Comparison of ENCODE assay signal across 34 cellular contexts in the genomic region with DNA sequence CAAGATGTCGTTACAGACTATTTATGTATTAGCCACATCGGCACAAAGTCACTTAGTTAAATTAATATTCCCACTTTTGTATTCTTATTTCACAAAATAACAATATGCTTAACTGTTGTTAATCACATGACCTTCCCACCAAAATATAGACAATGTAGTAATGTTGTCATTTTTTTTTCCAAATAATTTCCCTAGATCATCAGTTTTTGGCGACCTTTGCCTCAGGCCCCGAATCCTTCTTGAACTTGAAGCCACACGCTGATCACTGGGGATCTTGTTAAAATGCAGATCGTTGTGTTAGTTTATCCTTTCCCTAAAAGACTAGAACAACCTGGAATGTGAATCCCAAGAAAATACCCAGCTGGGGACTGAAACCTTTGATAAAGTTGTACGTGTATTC.
DNase-seq lines count a peak whose midpoint lies in the region; ATAC-seq, FAIRE-seq and TF ChIP-seq lines count a peak whose summit lies in the region.
"Had no signal": no experiment of that assay in that cellular context is flagged by ENCODE, and none has a peak within 500 bp of the region (broad histone marks: within the 10 kb centered on the region; RNA-seq: fewer than 3 reads in every experiment).

No MANE protein-coding gene starts in this region.

- no peaks in the 10 kb centered on the region for H3K9me1 ChIP-seq in K562 (ENCODE audit: control insufficient read depth, insufficient read depth, low read length)

- intact Hi-C loops in HepG2 (cut with micrococcal nuclease; ENCODE audit: unreplicated experiment) = no loop called here
- intact Hi-C loops in right lobe of liver (cut with DNase I) = no loop called here
- intact Hi-C loops in K562 (cut with micrococcal nuclease) = no loop called here

- ATAC-seq in HepG2 (no peak), right lobe of liver (no peak), A549 (no peak), K562 (no peak), GM21737 (IDR thresholded peaks at IDR 0.05; ENCODE audit: unreplicated experiment) (no peak), GM21717 (IDR thresholded peaks at IDR 0.05; ENCODE audit: unreplicated experiment) (no peak)
- ATAC-seq: CD8-positive, alpha-beta T cell had no signal

- H3K36me3 ChIP-seq in HepG2 (replicated peaks in 1 of 2; ENCODE audit: control insufficient read depth in 1 of 2, insufficient read depth in 2 of 2, low read length in 2 of 2) (no peaks in the 10 kb centered on the region), right lobe of liver (no peaks in the 10 kb centered on the region), MM.1S (replicated peaks; ENCODE audit: insufficient read depth, low read length) (no peaks in the 10 kb centered on the region), K562 (ENCODE audit: control insufficient read depth, insufficient read depth, low read length) (no peaks in the 10 kb centered on the region)
- H3K36me3 ChIP-seq: BE2C; BLaER1; BLaER1 treated with 17β-estradiol and CSF1 and Interleukin-3, amounts not matched to agents 10 nM and 100 nM had no signal

- no peak for TF ChIP-seq EP300 in HepG2 (IDR thresholded peaks at IDR 0.05; ENCODE audit: low read depth in 2 of 2, low read length in 2 of 2)
- no peak for TF ChIP-seq EP300 in HepG2 (CRISPR knock-in tag; IDR thresholded peaks at IDR 0.05; ENCODE audit: borderline replicate concordance)
- TF ChIP-seq EP300 in A549 (IDR thresholded peaks at IDR 0.05) = no peak
- no peak for TF ChIP-seq EP300 in K562 (IDR thresholded peaks at IDR 0.05; ENCODE audit: low read length)

- H3K4me2 ChIP-seq in HepG2 (ENCODE audit: low read depth, low read length) (no peak overlapping the region), A549 (no peak overlapping the region), MM.1S (ENCODE audit: low read depth, low read length) (no peak overlapping the region), K562 (ENCODE audit: insufficient read depth, low read length) (no peak overlapping the region)
- H3K4me2 ChIP-seq: BLaER1; BLaER1 treated with 17β-estradiol and CSF1 and Interleukin-3, amounts not matched to agents 10 nM and 100 nM had no signal

- H3K9ac ChIP-seq in HepG2 (ENCODE audit: insufficient read depth, low read depth, low read length) (no peak overlapping the region), MM.1S (ENCODE audit: low read length) (no peak overlapping the region), K562 (ENCODE audit: insufficient read depth in 1 of 2, low read depth in 2 of 2, low read length in 2 of 2) (no peak overlapping the region)
- H3K9ac ChIP-seq: BLaER1; BLaER1 treated with 17β-estradiol and CSF1 and Interleukin-3, amounts not matched to agents 10 nM and 100 nM had no signal

- TF ChIP-seq RAD21 in HepG2 (CRISPR knock-in tag; IDR thresholded peaks at IDR 0.05) (no peak), A549 (conservative IDR thresholded peaks at IDR 0.05 in 1 of 2, IDR thresholded peaks at IDR 0.05 in 1 of 2) (no peak), K562 (CRISPR knock-in tag; conservative IDR thresholded peaks at IDR 0.05 in 1 of 2, IDR thresholded peaks at IDR 0.05 in 1 of 2) (no peak)

- 45% methylated on average over 7 of the region's 7 CpGs for WGBS in HepG2 (ENCODE audit: low lambda C conversion rate)
- WGBS in right lobe of liver (ENCODE audit: insufficient coverage, low coverage, low lambda C conversion rate, missing lambda C conversion rate) = 66% methylated on average over 7 of the region's 7 CpGs
- 33% methylated on average over 7 of the region's 7 CpGs for WGBS in A549 (ENCODE audit: missing lambda C conversion rate)
- WGBS in K562 (ENCODE audit: insufficient coverage, low coverage, missing lambda C conversion rate) = 71% methylated on average over 7 of the region's 7 CpGs

- CTCF ChIA-PET in HepG2 (lab: Yijun Ruan, JAX; ENCODE audit: low intra/inter-chr PET ratio, low total read pairs) = no interaction called here
- CTCF ChIA-PET in A549 (lab: Yijun Ruan, JAX) = interaction anchor here (1.1 kb wide), 1 partner anchor 9 kb away, joined by 4 read pairs; no protein-coding TSS in a partner anchor
- CTCF ChIA-PET in K562 (lab: Yijun Ruan, JAX; ENCODE audit: low intra/inter-chr PET ratio) = no interaction called here

- H3K9me3 ChIP-seq in HepG2 (ENCODE audit: low read length) (no peaks in the 10 kb centered on the region), right lobe of liver (peaks cover 0 to 3% (median 0%) of the 10 kb centered on the region in 4 donors), A549 (no peaks in the 10 kb centered on the region), MM.1S (replicated peaks; ENCODE audit: insufficient read depth, low read length) (no peaks in the 10 kb centered on the region), K562 (replicated peaks; ENCODE audit: control insufficient read depth, insufficient read depth, low read depth, low read length) (no peaks in the 10 kb centered on the region)
- H3K9me3 ChIP-seq: BE2C; BLaER1; BLaER1 treated with 17β-estradiol and CSF1 and Interleukin-3, amounts not matched to agents 10 nM and 100 nM; Caco-2 had no signal

- H3K27ac ChIP-seq in HepG2 (ENCODE audit: extremely low read length, insufficient read depth, low read length) (no peak overlapping the region), right lobe of liver (no peak overlapping the region), A549 (no peak overlapping the region), MM.1S (ENCODE audit: low read length) (no peak overlapping the region), K562 (ENCODE audit: extremely low read depth, low read depth, low read length) (no peak overlapping the region)
- H3K27ac ChIP-seq: 22Rv1; BLaER1; BLaER1 treated with 17β-estradiol and CSF1 and Interleukin-3, amounts not matched to agents 10 nM and 100 nM; C4-2B had no signal

- H3K4me1 ChIP-seq in HepG2 (ENCODE audit: insufficient read depth, low read length) (peaks cover 6% of the 10 kb centered on the region), right lobe of liver (no peaks in the 10 kb centered on the region), A549 (no peaks in the 10 kb centered on the region), MM.1S (ENCODE audit: low read length) (no peaks in the 10 kb centered on the region), K562 (replicated peaks in 1 of 2; ENCODE audit: control insufficient read depth in 2 of 2, insufficient read depth in 2 of 2, low read length in 2 of 2) (no peaks in the 10 kb centered on the region)
- H3K4me1 ChIP-seq: BE2C; BLaER1; BLaER1 treated with 17β-estradiol and CSF1 and Interleukin-3, amounts not matched to agents 10 nM and 100 nM; Caco-2 had no signal

- H3K9me2 ChIP-seq in MM.1S (replicated peaks; ENCODE audit: insufficient read depth, low read length) = no peaks in the 10 kb centered on the region

- H2AFZ ChIP-seq in HepG2 (ENCODE audit: low read length) (no peak overlapping the region), MM.1S (ENCODE audit: low read length) (0 out of 2 replicates have a peak overlapping the region, but pooled peaks have one; percentile 23), K562 (ENCODE audit: low read depth, low read length) (no peak overlapping the region)

- H3K79me2 ChIP-seq in HepG2 (ENCODE audit: insufficient read depth, low read length) = no peaks in the 10 kb centered on the region
- H3K79me2 ChIP-seq in MM.1S (ENCODE audit: low read length) = no peaks in the 10 kb centered on the region
- H3K79me2 ChIP-seq in K562 (ENCODE audit: control insufficient read depth, insufficient read depth, low read length) = no peaks in the 10 kb centered on the region

- FAIRE-seq in HepG2 (lab: Jason Lieb, UNC) (no peak), A549 (lab: Jason Lieb, UNC) (no peak), K562 (lab: Jason Lieb, UNC) (no peak)
- FAIRE-seq: A204.1, D721Med had no signal

- no peaks in the 10 kb centered on the region for H3F3A ChIP-seq in MM.1S (ENCODE audit: insufficient read depth, low read length)

- TF ChIP-seq POLR2A in HepG2 (IDR thresholded peaks at IDR 0.05; ENCODE audit: insufficient read depth in 1 of 2, low read depth in 2 of 2, low read length in 2 of 2) (no peak), right lobe of liver (IDR thresholded peaks at IDR 0.05) (no peak), A549 (IDR thresholded peaks at IDR 0.05; ENCODE audit: low read length) (no peak), K562 (conservative IDR thresholded peaks at IDR 0.05) (no peak)

- H4K20me1 ChIP-seq in HepG2 (ENCODE audit: insufficient read depth, low read length) (no peaks in the 10 kb centered on the region), MM.1S (ENCODE audit: insufficient read depth, low read length) (no peaks in the 10 kb centered on the region), K562 (replicated peaks; ENCODE audit: control insufficient read depth, insufficient read depth, low read length) (no peaks in the 10 kb centered on the region)
- H4K20me1 ChIP-seq: BLaER1; BLaER1 treated with 17β-estradiol and CSF1 and Interleukin-3, amounts not matched to agents 10 nM and 100 nM had no signal

- BruUV-seq in HepG2 (replicated peaks; lab: Mats Ljungman, UMichigan) (no TSS peak), K562 (replicated peaks; lab: Mats Ljungman, UMichigan) (no TSS peak)

- no peak overlapping the region for H3K4me3 ChIP-seq in HepG2 (replicated peaks in 1 of 3; ENCODE audit: insufficient read depth in 1 of 3, low read depth in 2 of 3, low read length in 3 of 3)
- no peak overlapping the region for H3K4me3 ChIP-seq in right lobe of liver
- no peak overlapping the region for H3K4me3 ChIP-seq in A549
- H3K4me3 ChIP-seq in MM.1S (ENCODE audit: low read length) = no peak overlapping the region
- H3K4me3 ChIP-seq in K562 = no peak overlapping the region
- H3K4me3 ChIP-seq: BLaER1; BLaER1 treated with 17β-estradiol and CSF1 and Interleukin-3, amounts not matched to agents 10 nM and 100 nM had no signal

- POLR2A ChIA-PET in HepG2 (lab: Yijun Ruan, JAX) = no interaction called here
- POLR2A ChIA-PET in A549 (lab: Yijun Ruan, JAX) = no interaction called here
- POLR2A ChIA-PET in K562 (lab: Yijun Ruan, JAX) = no interaction called here

- no peak for TF ChIP-seq CTCF in HepG2 (CRISPR knock-in tag; IDR thresholded peaks at IDR 0.05)
- no peak for TF ChIP-seq CTCF in right lobe of liver (IDR thresholded peaks at IDR 0.05)
- TF ChIP-seq CTCF in A549 (IDR thresholded peaks at IDR 0.05) = no peak
- no peak for TF ChIP-seq CTCF in MM.1S (IDR thresholded peaks at IDR 0.05; ENCODE audit: low read length)
- no peak for TF ChIP-seq CTCF in K562 (IDR thresholded peaks at IDR 0.05 in 2 of 3, conservative IDR thresholded peaks at IDR 0.05 in 1 of 3; ENCODE audit: insufficient read depth in 2 of 3, low read depth in 1 of 3, low read length in 3 of 3)

- in situ Hi-C loops in HepG2 (cut with HindIII; ENCODE audit: extremely low pct_ligation_motif_present, low pct_unique_long_range_greater_than_20kb) = no loop called here
- in situ Hi-C loops in K562 (cut with MboI) = no loop called here

- DNase-seq in HepG2 (ENCODE audit: low spot score) = no peak
- DNase-seq in right lobe of liver = no peak
- DNase-seq in A549 (ENCODE audit: low read depth in 1 of 2, low spot score in 1 of 2) = no peak
- no peak for DNase-seq in MM.1S
- DNase-seq in K562 (ENCODE audit: extremely low read depth in 1 of 4, low spot score in 3 of 4) = no peak
- no peak for DNase-seq in NOMO-1 treated with dmso at 0.1 percent for 144 hours (lab: John Stamatoyannopoulos, UW; ENCODE audit: unreplicated experiment)
- DNase-seq: 8988T; ACHN; AML-193; BE2C; C1 segment of cervical spinal cord; Caco-2; Calu3; CD4-positive, alpha-beta memory T cell; CD4-positive, alpha-beta T cell; CD4-positive, CD25-positive, alpha-beta regulatory T cell; CD8-positive, alpha-beta memory T cell; CD8-positive, alpha-beta T cell; COR-L47; DMS 273 treated with DMSO at 0.1 percent for 48 hours; DMS153; DMS53; DMS79; DMS79 treated with DMSO at 0.1 percent for 48 hours; DND-41; EL had no signal

- H3K27me3 ChIP-seq in HepG2 (ENCODE audit: control insufficient read depth in 1 of 2, insufficient read depth in 2 of 2, low read length in 2 of 2) (no peaks in the 10 kb centered on the region; a peak in 1 of 5 replicates), right lobe of liver (no peaks in the 10 kb centered on the region), MM.1S (replicated peaks; ENCODE audit: insufficient read depth, low read length) (no peaks in the 10 kb centered on the region), K562 (ENCODE audit: control insufficient read depth in 2 of 2, insufficient read depth in 2 of 2, low read length in 2 of 2) (no peaks in the 10 kb centered on the region)
- H3K27me3 ChIP-seq: BE2C; BLaER1; BLaER1 treated with 17β-estradiol and CSF1 and Interleukin-3, amounts not matched to agents 10 nM and 100 nM had no signal
